Comparison of ENCODE assay signal across 8 cellular contexts in the genomic region with DNA sequence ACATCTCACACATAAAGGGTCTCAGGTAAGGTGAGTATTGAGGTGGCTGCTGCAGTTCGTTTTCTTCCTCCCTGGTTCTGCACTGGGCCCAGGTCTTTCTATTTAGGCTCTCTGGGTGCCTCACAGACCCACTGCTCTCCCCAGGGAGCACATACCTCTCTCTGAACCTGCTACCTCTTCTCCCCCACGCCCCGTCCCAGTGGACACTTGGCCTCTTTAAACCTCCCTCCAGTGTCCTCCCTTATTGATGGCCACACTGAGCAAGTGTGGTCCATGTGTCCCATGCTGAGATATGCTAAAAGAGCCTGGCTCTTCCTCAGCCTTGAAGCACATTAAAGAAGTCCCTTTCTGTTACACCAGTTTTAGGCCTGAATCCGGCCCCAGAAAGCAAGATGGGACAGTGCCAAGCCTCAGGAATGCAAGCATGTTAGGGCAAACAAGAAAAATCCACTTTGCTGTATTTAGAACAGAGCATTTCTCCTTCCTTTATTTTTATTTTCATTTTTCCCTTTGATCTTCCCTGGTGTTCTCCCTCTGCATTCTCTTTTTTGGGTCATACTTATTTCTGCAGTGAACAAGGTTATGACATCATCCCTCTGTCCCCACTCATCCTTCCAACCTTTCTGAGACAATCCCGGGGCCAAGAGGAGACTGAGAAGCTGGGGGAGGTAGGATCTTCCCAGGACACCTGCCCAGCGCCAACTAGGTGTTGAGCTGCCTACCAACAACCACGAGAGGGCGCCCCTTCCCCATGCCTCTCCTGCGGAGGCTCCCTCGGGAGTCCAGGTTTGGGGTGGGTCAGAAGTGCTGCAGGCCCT. TPM values are rescaled to one million over a fixed set of nuclear protein-coding genes. Genes with fewer than 3 reads are reported as not detected.
A peak's percentile ranks its signal among the peaks of the same experiment; 100 is the strongest.
DNase-seq lines count a peak whose midpoint lies in the region; ATAC-seq and TF ChIP-seq lines count a peak whose summit lies in the region.

No MANE protein-coding gene starts in this region.

- no peaks in the 10 kb centered on the region for H3K9me1 ChIP-seq in IMR-90 (ENCODE audit: insufficient read depth, low read length)

- peaks cover 5% of the 10 kb centered on the region for H3K36me3 Mint-ChIP-seq in activated T-helper 17 cell treated with anti-CD3 and anti-CD28 coated beads, Interleukin-2, amount 50 U/mL, for 72 hours (ENCODE audit: low read depth)

- H3K9me3 ChIP-seq in IMR-90 (ENCODE audit: control insufficient read depth, insufficient read depth, low read length), result no peaks in the 10 kb centered on the region
- H3K9me3 ChIP-seq in thyroid gland, result no peaks in the 10 kb centered on the region

- no peaks in the 10 kb centered on the region for H3K9me3 Mint-ChIP-seq in activated T-helper 17 cell treated with anti-CD3 and anti-CD28 coated beads, Interleukin-2, amount 50 U/mL, for 72 hours

- WGBS in IMR-90 (ENCODE audit: extremely low coverage in 2 of 2, insufficient read length in 1 of 2), 2 experiments, result 61% methylated on average over 3 of the region's 10 CpGs; no CpG with 5 or more reads in 1 of the 2 experiments
- WGBS in thyroid gland, 2 donors, result 26 to 28% methylated on average over 10 of the region's 10 CpGs

- peak overlapping the region; percentile 40; the same call in 1 of the 2 replicates for H3K14ac ChIP-seq in IMR-90 (replicated peaks; ENCODE audit: low read depth, low read length)

- peak; percentile 25 for ATAC-seq in GM18867 (IDR thresholded peaks at IDR 0.05; ENCODE audit: unreplicated experiment)
- ATAC-seq in IMR-90 (ENCODE audit: low read depth), result peak; percentile 90
- peak; percentile 33 for ATAC-seq in activated T-helper 17 cell treated with anti-CD3 and anti-CD28 coated beads, Interleukin-2, amount 50 U/mL, for 72 hours (replicated peaks)

- DNase-seq in AG09309 (ENCODE audit: low read depth), result no peak
- DNase-seq in IMR-90, result peak; percentile 50
- peak; percentile 74 for DNase-seq in RPMI8226
- DNase-seq in fibroblast of the aortic adventitia (ENCODE audit: low read depth), result peak; percentile 64
- peak in 49 of 56 donors; percentile 7 to 83 (median 43) for DNase-seq in nucleus accumbens (lab: John Stamatoyannopoulos, UW)
- DNase-seq in thyroid gland, result peak; percentile 79 to 82

- TF ChIP-seq POLR2A in IMR-90 (IDR thresholded peaks at IDR 0.05; ENCODE audit: low read depth, low read length) (no peak), thyroid gland (IDR thresholded peaks at IDR 0.05) (no peak)

- H4K91ac ChIP-seq in IMR-90 (ENCODE audit: insufficient read depth, low read depth, low read length), result no peak overlapping the region

- no peaks in the 10 kb centered on the region for H3K79me1 ChIP-seq in IMR-90 (ENCODE audit: low read depth in 1 of 2, low read length in 2 of 2)

- H3K27me3 Mint-ChIP-seq in activated T-helper 17 cell treated with anti-CD3 and anti-CD28 coated beads, Interleukin-2, amount 50 U/mL, for 72 hours, result no peaks in the 10 kb centered on the region

- H3K27me3 ChIP-seq in IMR-90 (ENCODE audit: control insufficient read depth, insufficient read depth, low read length), result no peaks in the 10 kb centered on the region
- no peaks in the 10 kb centered on the region for H3K27me3 ChIP-seq in thyroid gland

- no peak overlapping the region for H3K18ac ChIP-seq in IMR-90 (ENCODE audit: low read depth, low read length)

- TF ChIP-seq CTCF in AG09309 (IDR thresholded peaks at IDR 0.05; ENCODE audit: control insufficient read depth, insufficient read depth, low read depth, low read length, missing control alignments), result peak; percentile 97
- TF ChIP-seq CTCF in IMR-90 (conservative IDR thresholded peaks at IDR 0.05; ENCODE audit: low read depth, low read length), result peak; percentile 89
- TF ChIP-seq CTCF in fibroblast of the aortic adventitia (IDR thresholded peaks at IDR 0.05; ENCODE audit: insufficient read depth, low read length), result peak; percentile 95
- TF ChIP-seq CTCF in thyroid gland (IDR thresholded peaks at IDR 0.05), result peak; percentile 68 to 96 (median 95)

- no TSS peak for BruUV-seq in IMR-90 (replicated peaks; lab: Mats Ljungman, UMichigan)

- H2BK15ac ChIP-seq in IMR-90 (ENCODE audit: low read depth, low read length), result no peak overlapping the region

- dilution Hi-C loops in IMR-90 (cut with HindIII; ENCODE audit: low sequenced_read_pairs, unreplicated experiment), result no loop called here

- H2AK9ac ChIP-seq in IMR-90 (replicated peaks; ENCODE audit: low read depth, low read length, poor library complexity), result peak overlapping the region; percentile 77

- H3K9ac ChIP-seq in IMR-90 (ENCODE audit: low read depth, low read length), result no peak overlapping the region

- intact Hi-C loops in IMR-90 (cut with micrococcal nuclease), result loop anchor here (1.0 to 10.0 kb wide), 5 partner anchors 84 to 545 kb away; no protein-coding TSS in a partner anchor
- intact Hi-C loops in thyroid gland (cut with DNase I), result loop anchor here (5.0 kb wide), 2 partner anchors 110 to 180 kb away; no protein-coding TSS in a partner anchor

- H2AK5ac ChIP-seq in IMR-90 (ENCODE audit: low read depth, low read length), result no peak overlapping the region

- H3K4me1 ChIP-seq in IMR-90 (ENCODE audit: control insufficient read depth, insufficient read depth, low read length), result peaks cover 8% of the 10 kb centered on the region
- H3K4me1 ChIP-seq in thyroid gland, result peaks cover 25 to 32% of the 10 kb centered on the region in 2 donors

- in situ Hi-C loops in IMR-90 (cut with MboI; ENCODE audit: low sequenced_read_pairs), result loop anchor here (5.0 to 10.0 kb wide), 4 partner anchors 112 to 542 kb away; no protein-coding TSS in a partner anchor

- H3K4me3 ChIP-seq in AG09309 (ENCODE audit: control insufficient read depth, low read depth, low read length) (no peak overlapping the region), IMR-90 (ENCODE audit: insufficient read depth, low read depth, low read length) (no peak overlapping the region), fibroblast of the aortic adventitia (ENCODE audit: low read depth, low read length) (no peak overlapping the region), thyroid gland (replicated peaks in 1 of 3) (no peak overlapping the region)

- H2BK120ac ChIP-seq in IMR-90 (ENCODE audit: low read depth, low read length), result no peak overlapping the region

- no peaks in the 10 kb centered on the region for H4K20me1 ChIP-seq in IMR-90 (ENCODE audit: insufficient read depth, low read length)

- H3K36me3 ChIP-seq in IMR-90 (ENCODE audit: control insufficient read depth, insufficient read depth, low read length), result no peaks in the 10 kb centered on the region
- H3K36me3 ChIP-seq in thyroid gland, result no peaks in the 10 kb centered on the region

- H3K4me1 Mint-ChIP-seq in activated T-helper 17 cell treated with anti-CD3 and anti-CD28 coated beads, Interleukin-2, amount 50 U/mL, for 72 hours, result peaks cover 90% of the 10 kb centered on the region

- peak; percentile 92 for TF ChIP-seq RAD21 in IMR-90 (IDR thresholded peaks at IDR 0.05; ENCODE audit: low read length)

- H3K56ac ChIP-seq in IMR-90 (ENCODE audit: extremely low read depth, insufficient read depth, low read length), result no peak overlapping the region

- H4K8ac ChIP-seq in IMR-90 (ENCODE audit: low read depth in 2 of 2, low read length in 2 of 2), result no peak overlapping the region

- no peak overlapping the region for H3K4ac ChIP-seq in IMR-90 (ENCODE audit: low read depth, low read length)

- H2BK5ac ChIP-seq in IMR-90 (ENCODE audit: low read depth, low read length, poor library complexity, severe bottlenecking), result no peak overlapping the region

- no peak overlapping the region for H3K23ac ChIP-seq in IMR-90 (ENCODE audit: low read depth, low read length)

- peak overlapping the region; percentile 86 for H3K27ac Mint-ChIP-seq in activated T-helper 17 cell treated with anti-CD3 and anti-CD28 coated beads, Interleukin-2, amount 50 U/mL, for 72 hours

- no peak overlapping the region for H4K5ac ChIP-seq in IMR-90 (ENCODE audit: low read depth, low read length)

- CTCF ChIA-PET in IMR-90 (lab: Yijun Ruan, JAX), result interaction anchor here (0.9 to 2.0 kb wide), 6 partner anchors 112 to 217 kb away, joined by 3 to 7 read pairs (median 4); no protein-coding TSS in a partner anchor

- peak overlapping the region; percentile 83 for H2AFZ ChIP-seq in IMR-90 (replicated peaks; ENCODE audit: low read length, poor library complexity)

- no peak overlapping the region for H2BK20ac ChIP-seq in IMR-90 (ENCODE audit: low read depth, low read length)

- H3K27ac ChIP-seq in IMR-90 (ENCODE audit: insufficient read depth, low read length) (no peak overlapping the region), thyroid gland (peak overlapping the region in 2 of 3 donors; percentile 15 to 21)

- no peak overlapping the region for H3K4me2 ChIP-seq in IMR-90 (ENCODE audit: low read depth, low read length)

- POLR2A ChIA-PET in IMR-90 (lab: Charles Lee; ENCODE audit: unreplicated experiment), result no interaction called here

- peak overlapping the region; percentile 78 for H3K4me3 Mint-ChIP-seq in activated T-helper 17 cell treated with anti-CD3 and anti-CD28 coated beads, Interleukin-2, amount 50 U/mL, for 72 hours

TF ChIP-seq in IMR-90, 13 proteins besides CTCF, POLR2A, EP300 and RAD21 (continues in another document):
- TF ChIP-seq MXI1 (IDR thresholded peaks at IDR 0.05; ENCODE audit: borderline replicate concordance, low read depth, low read length), result no peak
- peak; percentile 89 for TF ChIP-seq SMC3 (IDR thresholded peaks at IDR 0.05; ENCODE audit: low read depth, low read length)

RNA-seq across cellular contexts. Expression of a gene that starts 5.0 kb away (rescaled TPM):
- total RNA-seq in IMR-90 (2012; rRNA removed), result 0.18 TPM in 1 of 2 replicates, not detected in the other
- 0.19 and 0.39 TPM in 2 replicates for polyA plus RNA-seq in IMR-90 (2012; rRNA removed)
- 0.34 and 0.39 TPM in 2 replicates for polyA plus RNA-seq in IMR-90 (2012; cell fraction: cytosol; rRNA removed)
- 0.15 and 0.24 TPM in 2 replicates for polyA plus RNA-seq in IMR-90 (2012; cell fraction: nucleus; rRNA removed; ENCODE audit: low replicate concordance)
- total RNA-seq in activated T-helper 17 cell treated with anti-CD3 and anti-CD28 coated beads, Interleukin-2, amount 50 U/mL, for 72 hours, result 1 to 10 TPM; 2.7 to 3.8 TPM
- 6.2 and 10.5 TPM in 2 replicates for total RNA-seq in fibroblast of the aortic adventitia (ENCODE audit: low replicate concordance)
- 10 to 100 TPM in 2 of 4 donors, 1 to 10 TPM in 2; 4.2 to 25.7 (median 11.8) TPM for total RNA-seq in thyroid gland

RNA-seq across cellular contexts. Expression of a gene that starts 22.1 kb away (rescaled TPM):
- 0.83 and 0.90 TPM in 2 replicates for total RNA-seq in IMR-90 (2012; rRNA removed)
- 0.72 and 0.86 TPM in 2 replicates for polyA plus RNA-seq in IMR-90 (2012; rRNA removed)
- 0.70 and 0.77 TPM in 2 replicates for polyA plus RNA-seq in IMR-90 (2012; cell fraction: cytosol; rRNA removed)
- 0.60 and 1.7 TPM in 2 replicates for polyA plus RNA-seq in IMR-90 (2012; cell fraction: nucleus; rRNA removed; ENCODE audit: low replicate concordance)
- 100 to 1,000 TPM; 146 to 148 TPM for total RNA-seq in activated T-helper 17 cell treated with anti-CD3 and anti-CD28 coated beads, Interleukin-2, amount 50 U/mL, for 72 hours
- 2.9 and 3.0 TPM in 2 replicates for total RNA-seq in fibroblast of the aortic adventitia (ENCODE audit: low replicate concordance)
- 10 to 100 TPM; 45.1 to 53.3 (median 49.4) TPM for total RNA-seq in thyroid gland

Comparison
In these comparisons a context has a peak if more than half of its experiments do, and no peak if none do; other contexts are left out.
1. ATAC-seq: peak in every context shown above with its lines; median percentile 90 in IMR-90; 33 in activated T-helper 17 cell treated with anti-CD3 and anti-CD28 coated beads, Interleukin-2, amount 50 U/mL, for 72 hours; 25 in GM18867.
2. RNA of a gene that starts 22.1 kb away (total RNA-seq): 146 to 148 TPM in activated T-helper 17 cell treated with anti-CD3 and anti-CD28 coated beads, Interleukin-2, amount 50 U/mL, for 72 hours and 45.1 to 53.3 TPM in thyroid gland; 2.9 to 3.0 TPM in fibroblast of the aortic adventitia and 0.83 to 0.90 TPM in IMR-90; every median in the first group is over 10 times any median in the second.
3. Peak in every context shown above with its lines, with median percentiles within 50 percentile points of each other: CTCF ChIP-seq.